Comparison of ENCODE assay signal across 6 cellular contexts in the genomic region with DNA sequence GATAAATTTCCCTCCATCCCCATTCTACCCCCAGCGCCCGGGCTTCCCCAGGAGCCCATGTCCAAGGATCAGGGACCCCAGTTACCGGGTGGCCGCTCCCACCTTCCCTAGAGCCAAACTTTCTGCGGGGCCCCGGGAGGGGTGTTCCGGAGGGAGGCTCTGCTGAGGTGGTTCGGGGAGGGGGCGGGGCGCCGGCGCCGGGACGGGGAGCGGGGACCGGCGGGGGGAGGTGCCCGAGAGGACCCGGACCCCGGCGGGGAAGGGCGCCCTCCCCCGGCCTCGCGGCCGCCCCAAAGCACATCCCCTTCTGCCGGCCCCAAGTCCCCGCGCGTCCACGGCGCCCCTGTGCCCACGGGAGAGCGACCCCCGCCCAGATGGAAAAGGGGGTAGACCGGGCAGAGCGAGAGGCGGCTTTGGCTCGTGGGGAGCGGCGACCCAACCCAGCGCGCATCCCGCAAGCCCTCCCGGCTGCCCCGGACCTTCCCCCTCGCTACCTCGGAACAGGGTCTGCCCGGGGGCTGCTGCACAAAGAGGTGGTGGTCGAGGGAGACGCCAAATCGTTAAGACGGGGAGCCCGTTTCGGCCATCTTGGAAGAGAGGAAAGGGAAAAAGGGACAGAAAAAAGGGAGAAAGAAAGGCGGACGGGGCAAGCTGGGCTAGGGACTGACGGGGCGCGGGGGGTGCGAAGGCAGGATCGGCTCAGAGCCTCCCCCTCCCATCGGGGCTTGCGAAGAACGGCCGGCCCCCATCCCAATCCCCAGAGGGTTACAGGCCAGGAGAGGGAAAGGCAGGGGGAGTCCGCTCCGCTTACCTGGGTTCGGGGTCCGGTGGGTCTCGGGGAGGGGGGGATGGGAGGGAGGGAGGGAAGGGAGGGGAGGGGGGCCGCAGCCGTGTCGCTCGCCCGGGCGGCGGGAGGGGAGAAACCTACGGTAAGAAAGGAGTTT. TPM values are rescaled to one million over a fixed set of nuclear protein-coding genes. Genes with fewer than 3 reads are reported as not detected.
DNase-seq lines count a peak whose midpoint lies in the region; ATAC-seq and TF ChIP-seq lines count a peak whose summit lies in the region.

No MANE protein-coding gene starts in this region.

- H3K4me3 ChIP-seq in H7 (ENCODE audit: insufficient read depth, low read depth, low read length): peak overlapping the region; percentile 99

- H3K27me3 ChIP-seq in H7 (ENCODE audit: control insufficient read depth, insufficient read depth, low read length): no peaks in the 10 kb centered on the region; the same call in 1 of the 2 replicates

- H3K27ac ChIP-seq in VCaP: peak overlapping the region; percentile 92

- ATAC-seq in GM18861 (IDR thresholded peaks at IDR 0.05; ENCODE audit: unreplicated experiment): no peak

- no peak; the same call in 1 of the 2 replicates for TF ChIP-seq CTCF in VCaP (conservative IDR thresholded peaks at IDR 0.05)

- no peaks in the 10 kb centered on the region; the same call in 1 of the 2 replicates for H3K36me3 ChIP-seq in H7 (replicated peaks; ENCODE audit: control insufficient read depth, insufficient read depth, low read length)

- DNase-seq in H7 (peak; percentile 95), left kidney (ENCODE audit: low read depth, low spot score) (peak; percentile 75), germinal center (ENCODE audit: low spot score) (no peak), globus pallidus (ENCODE audit: low spot score) (no peak)

RNA-seq across cellular contexts. Expression of gene PCGF2, which starts 0.5 kb away (rescaled TPM):
- 19.3 and 27.0 TPM in 2 replicates for total RNA-seq in H7 (2014; rRNA removed; shearing (Covaris generic))

RNA-seq across cellular contexts. Expression of gene PSMB3, which starts 4.9 kb away (rescaled TPM):
- total RNA-seq in H7 (2014; rRNA removed; shearing (Covaris generic)): 514 and 530 TPM in 2 replicates

RNA-seq across cellular contexts. Expression of gene CISD3, which starts 17.5 kb away (rescaled TPM):
- 2.9 TPM in 2 replicates for total RNA-seq in H7 (2014; rRNA removed; shearing (Covaris generic))

RNA-seq across cellular contexts. Expression of gene MLLT6, which starts 42.6 kb away (rescaled TPM):
- 17.8 and 22.1 TPM in 2 replicates for total RNA-seq in H7 (2014; rRNA removed; shearing (Covaris generic))

RNA-seq across cellular contexts. Expression of gene PIP4K2B, which starts 51.7 kb away (rescaled TPM):
- total RNA-seq in H7 (2014; rRNA removed; shearing (Covaris generic)): 48.5 and 51.7 TPM in 2 replicates

Comparison
In these comparisons a context has a peak if more than half of its experiments do, and no peak if none do; other contexts are left out.
1. DNase-seq: peak in H7 (single experiment) and left kidney (single experiment); none in germinal center (single experiment) and globus pallidus (single experiment).